Comparison of ENCODE assay signal across 13 cellular contexts in the genomic region with DNA sequence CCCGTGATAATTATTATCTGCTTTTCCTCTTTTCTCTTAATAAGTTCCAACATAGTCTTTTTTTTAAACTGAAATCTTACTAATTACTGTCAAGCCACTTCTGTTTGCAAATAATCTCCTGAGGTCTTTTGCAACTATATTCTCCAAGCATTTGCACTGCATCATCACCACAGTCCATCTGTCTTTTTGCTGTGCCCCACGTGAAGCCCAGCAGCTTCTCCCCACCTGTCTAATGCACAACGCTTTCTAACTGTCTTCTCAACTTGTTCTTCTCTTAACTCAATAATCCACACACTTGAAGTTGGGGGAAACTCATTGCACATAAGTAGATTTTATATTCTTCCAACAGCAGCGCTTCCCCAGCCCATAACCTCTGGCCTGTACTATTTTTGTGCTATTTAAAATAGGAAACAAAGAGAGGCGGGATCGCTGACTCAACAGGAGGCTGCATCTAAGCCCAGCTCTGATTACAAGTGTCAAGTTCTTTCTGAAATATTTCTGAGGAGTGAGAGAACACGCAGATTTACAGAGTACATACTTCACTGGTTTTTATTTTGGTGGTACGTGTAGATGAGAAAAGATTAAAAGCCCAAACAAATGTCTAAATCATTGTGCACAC.
DNase-seq lines count a peak whose midpoint lies in the region; TF ChIP-seq lines count a peak whose summit lies in the region.
"Had no signal": no experiment of that assay in that cellular context is flagged by ENCODE, and none has a peak within 500 bp of the region (broad histone marks: within the 10 kb centered on the region; RNA-seq: fewer than 3 reads in every experiment).

No MANE protein-coding gene starts in this region.

- H3K79me2 ChIP-seq in Karpas-422 (ENCODE audit: low read length), result no peaks in the 10 kb centered on the region

- peaks cover 38% of the 10 kb centered on the region for H3K4me1 ChIP-seq in Karpas-422 (ENCODE audit: low read length)
- H3K4me1 ChIP-seq: colonic mucosa had no signal

- no peaks in the 10 kb centered on the region for H3K9me3 Mint-ChIP-seq in nephron progenitor cell
- no peaks in the 10 kb centered on the region for H3K9me3 Mint-ChIP-seq in activated CD4-positive, alpha-beta T cell treated with anti-CD3 and anti-CD28 coated beads, Interleukin-2, amount 10 ng/mL, durations not matched to agents 24 days and 14 days

- no peaks in the 10 kb centered on the region for H3K36me3 Mint-ChIP-seq in nephron progenitor cell (ENCODE audit: low read depth)
- H3K36me3 Mint-ChIP-seq in activated CD4-positive, alpha-beta T cell treated with anti-CD3 and anti-CD28 coated beads, Interleukin-2, amount 10 ng/mL, durations not matched to agents 24 days and 14 days (ENCODE audit: low read depth), result no peaks in the 10 kb centered on the region

- peak overlapping the region; percentile 33; the same call in 1 of the 2 replicates for H3K4me3 ChIP-seq in Karpas-422 (ENCODE audit: low read length)
- H3K4me3 ChIP-seq: colonic mucosa, lung had no signal

- H3K27ac ChIP-seq in Karpas-422 (ENCODE audit: low read length), result no peak overlapping the region
- H3K27ac ChIP-seq: colonic mucosa had no signal

- no peaks in the 10 kb centered on the region; the same call in 1 of the 2 replicates for H3K9me3 ChIP-seq in Karpas-422 (ENCODE audit: low read length)
- H3K9me3 ChIP-seq: colonic mucosa had no signal

- H3K9me2 ChIP-seq in Karpas-422 (replicated peaks; ENCODE audit: insufficient read depth, low read length), result no peaks in the 10 kb centered on the region

- peaks cover 4% of the 10 kb centered on the region for H3K27me3 Mint-ChIP-seq in nephron progenitor cell (ENCODE audit: low read depth, poor library complexity)
- H3K27me3 Mint-ChIP-seq in activated CD4-positive, alpha-beta T cell treated with anti-CD3 and anti-CD28 coated beads, Interleukin-2, amount 10 ng/mL, durations not matched to agents 24 days and 14 days, result peaks cover 9% of the 10 kb centered on the region

- H3K4me3 Mint-ChIP-seq in nephron progenitor cell, result peak overlapping the region; percentile 33
- H3K4me3 Mint-ChIP-seq in activated CD4-positive, alpha-beta T cell treated with anti-CD3 and anti-CD28 coated beads, Interleukin-2, amount 10 ng/mL, durations not matched to agents 24 days and 14 days, result no peak overlapping the region

- no peaks in the 10 kb centered on the region for H3K36me3 ChIP-seq in Karpas-422 (ENCODE audit: insufficient read depth, low read length)
- H3K36me3 ChIP-seq: colonic mucosa had no signal

- intact Hi-C loops in activated CD4-positive, alpha-beta T cell treated with anti-CD3 and anti-CD28 coated beads, Interleukin-2, amount 10 ng/mL, durations not matched to agents 24 days and 14 days (cut with micrococcal nuclease), result no loop called here

- TF ChIP-seq CTCF in nephron progenitor cell (IDR thresholded peaks at IDR 0.05), result no peak

- H2AFZ ChIP-seq in Karpas-422 (ENCODE audit: low read length), result peak overlapping the region; percentile 84

- H3K4me2 ChIP-seq in Karpas-422 (ENCODE audit: low read depth, low read length, poor library complexity, severe bottlenecking), result peak overlapping the region; percentile 63

- H3K27me3 ChIP-seq in Karpas-422 (ENCODE audit: low read length), result no peaks in the 10 kb centered on the region
- H3K27me3 ChIP-seq: colonic mucosa had no signal

- H4K20me1 ChIP-seq in Karpas-422 (ENCODE audit: insufficient read depth, low read depth, low read length), result no peaks in the 10 kb centered on the region

- H3K27ac Mint-ChIP-seq in nephron progenitor cell, result peak overlapping the region; percentile 21
- H3K27ac Mint-ChIP-seq in activated CD4-positive, alpha-beta T cell treated with anti-CD3 and anti-CD28 coated beads, Interleukin-2, amount 10 ng/mL, durations not matched to agents 24 days and 14 days, result no peak overlapping the region

- H3K9ac ChIP-seq in Karpas-422 (ENCODE audit: low read length), result peak overlapping the region; percentile 36

- H3K4me1 Mint-ChIP-seq in nephron progenitor cell, result peaks cover 39% of the 10 kb centered on the region
- H3K4me1 Mint-ChIP-seq in activated CD4-positive, alpha-beta T cell treated with anti-CD3 and anti-CD28 coated beads, Interleukin-2, amount 10 ng/mL, durations not matched to agents 24 days and 14 days, result no peaks in the 10 kb centered on the region

- DNase-seq in Karpas-422, result peak; percentile 53
- peak; percentile 81 to 85 for DNase-seq in NCI-H524 (lab: John Stamatoyannopoulos, UW)
- DNase-seq in dermis blood vessel endothelial cell, result peak; percentile 56
- DNase-seq in nephron progenitor cell, result no peak
- DNase-seq in activated CD4-positive, alpha-beta T cell treated with anti-CD3 and anti-CD28 coated beads, Interleukin-2, amount 10 ng/mL, durations not matched to agents 24 days and 14 days, result no peak
- DNase-seq in cerebellar nuclear complex (lab: John Stamatoyannopoulos, UW), result no peak
- DNase-seq in stimulated activated CD4-positive, alpha-beta T cell treated with anti-CD3 and anti-CD28 coated beads, Interleukin-2, amount 100 ng/mL, for 48 hours, result no peak
- no peak for DNase-seq in activated naive CD4-positive, alpha-beta T cell treated with anti-CD3 and anti-CD28 coated beads, Interleukin-2, amount 50 U/mL, for 16 hours
- DNase-seq: activated CD4-positive, alpha-beta T cell treated with anti-CD3 and anti-CD28 coated beads, Interleukin-2, amount 50 U/mL, for 1 hour; colonic mucosa; NCI-H774; SW 1271 had no signal

Comparison
In these comparisons a context has a peak if more than half of its experiments do, and no peak if none do; other contexts are left out.
1. DNase-seq: peak in Karpas-422 (single experiment), NCI-H524 (2 of 2) and dermis blood vessel endothelial cell (single experiment); none in nephron progenitor cell (single experiment), activated CD4-positive, alpha-beta T cell treated with anti-CD3 and anti-CD28 coated beads, Interleukin-2, amount 10 ng/mL, durations not matched to agents 24 days and 14 days (single experiment), cerebellar nuclear complex (0 of 2), stimulated activated CD4-positive, alpha-beta T cell treated with anti-CD3 and anti-CD28 coated beads, Interleukin-2, amount 100 ng/mL, for 48 hours (0 of 2) and activated naive CD4-positive, alpha-beta T cell treated with anti-CD3 and anti-CD28 coated beads, Interleukin-2, amount 50 U/mL, for 16 hours (single experiment).